In genomic region chr11:74138572-74138971, GRCh38 we compare ENCODE assay signal across 8 cellular contexts. TPM values are rescaled to one million over a fixed set of nuclear protein-coding genes. Genes with fewer than 3 reads are reported as not detected.
A peak's percentile ranks its signal among the peaks of the same experiment; 100 is the strongest.
DNase-seq lines count a peak whose midpoint lies in the region; ATAC-seq, FAIRE-seq and TF ChIP-seq lines count a peak whose summit lies in the region.

No MANE protein-coding gene starts in this region.

- TF ChIP-seq POLR2A in GM12891 (IDR thresholded peaks at IDR 0.05; ENCODE audit: low read depth, low read length), result no peak

- ATAC-seq in HG03439 (IDR thresholded peaks at IDR 0.05; ENCODE audit: unreplicated experiment), result no peak
- ATAC-seq in HG02571 (IDR thresholded peaks at IDR 0.05; ENCODE audit: unreplicated experiment), result no peak

- peak; percentile 96 for DNase-seq in AG10803 (ENCODE audit: low read depth)
- DNase-seq in NCI-H446 treated with DMSO at 0.1 percent for 48 hours (lab: John Stamatoyannopoulos, UW), result peak; percentile 85
- peak; percentile 33 for DNase-seq in epidermal melanocyte (ENCODE audit: insufficient read length, low spot score)
- DNase-seq in mucosa of gallbladder (ENCODE audit: low spot score), result peak; percentile 61
- no peak for DNase-seq in GM12891 (ENCODE audit: insufficient read length, low spot score)
- DNase-seq in NCI-H1105 treated with DMSO at 0.1 percent for 48 hours (lab: John Stamatoyannopoulos, UW), result no peak

- no peak for FAIRE-seq in GM12891 (lab: Jason Lieb, UNC)

- TF ChIP-seq CTCF in AG10803 (conservative IDR thresholded peaks at IDR 0.05; ENCODE audit: low read length), result no peak

- H3K4me3 ChIP-seq in AG10803 (ENCODE audit: low read length), result no peak overlapping the region

TF ChIP-seq in GM12891, 5 proteins besides CTCF, POLR2A, EP300 and RAD21:
- TF ChIP-seq PAX5 (IDR thresholded peaks at IDR 0.05; ENCODE audit: insufficient read depth, low read length, severe bottlenecking), result no peak
- no peak for TF ChIP-seq POU2F2 (IDR thresholded peaks at IDR 0.05; ENCODE audit: low read depth, low read length)
- TF ChIP-seq SPI1 (IDR thresholded peaks at IDR 0.05; ENCODE audit: low read depth, low read length), result no peak
- no peak for TF ChIP-seq TAF1 (IDR thresholded peaks at IDR 0.05; ENCODE audit: low read depth, low read length)
- TF ChIP-seq POLR2AphosphoS5 (IDR thresholded peaks at IDR 0.05; ENCODE audit: low read depth, low read length), result no peak

RNA-seq across cellular contexts. Expression of gene C2CD3, which starts 32.2 kb away (rescaled TPM):
- 24.8 TPM for total RNA-seq in mucosa of gallbladder
- polyA plus RNA-seq in GM12891 (2012; ENCODE audit: low read depth, missing spikeins), result 6.9 TPM

RNA-seq across cellular contexts. Expression of gene PPME1, which starts 32.5 kb away (rescaled TPM):
- total RNA-seq in mucosa of gallbladder, result 44.4 TPM
- polyA plus RNA-seq in GM12891 (2012; ENCODE audit: low read depth, missing spikeins), result 35.2 TPM

Comparison
In these comparisons a context has a peak if more than half of its experiments do, and no peak if none do; other contexts are left out.
1. DNase-seq: peak in AG10803 (single experiment), NCI-H446 treated with DMSO at 0.1 percent for 48 hours (single experiment), epidermal melanocyte (single experiment) and mucosa of gallbladder (single experiment); none in GM12891 (single experiment) and NCI-H1105 treated with DMSO at 0.1 percent for 48 hours (single experiment).